Comparison of ENCODE assay signal across 1 cellular context in genomic region chr14:104184506-104184905, GRCh38.
TF ChIP-seq lines count a peak whose summit lies in the region.

No MANE protein-coding gene starts in this region.

TF ChIP-seq in WTC11, 78 proteins besides CTCF, POLR2A, EP300 and RAD21 (continued from another document):
- TF ChIP-seq, protein P1, sequence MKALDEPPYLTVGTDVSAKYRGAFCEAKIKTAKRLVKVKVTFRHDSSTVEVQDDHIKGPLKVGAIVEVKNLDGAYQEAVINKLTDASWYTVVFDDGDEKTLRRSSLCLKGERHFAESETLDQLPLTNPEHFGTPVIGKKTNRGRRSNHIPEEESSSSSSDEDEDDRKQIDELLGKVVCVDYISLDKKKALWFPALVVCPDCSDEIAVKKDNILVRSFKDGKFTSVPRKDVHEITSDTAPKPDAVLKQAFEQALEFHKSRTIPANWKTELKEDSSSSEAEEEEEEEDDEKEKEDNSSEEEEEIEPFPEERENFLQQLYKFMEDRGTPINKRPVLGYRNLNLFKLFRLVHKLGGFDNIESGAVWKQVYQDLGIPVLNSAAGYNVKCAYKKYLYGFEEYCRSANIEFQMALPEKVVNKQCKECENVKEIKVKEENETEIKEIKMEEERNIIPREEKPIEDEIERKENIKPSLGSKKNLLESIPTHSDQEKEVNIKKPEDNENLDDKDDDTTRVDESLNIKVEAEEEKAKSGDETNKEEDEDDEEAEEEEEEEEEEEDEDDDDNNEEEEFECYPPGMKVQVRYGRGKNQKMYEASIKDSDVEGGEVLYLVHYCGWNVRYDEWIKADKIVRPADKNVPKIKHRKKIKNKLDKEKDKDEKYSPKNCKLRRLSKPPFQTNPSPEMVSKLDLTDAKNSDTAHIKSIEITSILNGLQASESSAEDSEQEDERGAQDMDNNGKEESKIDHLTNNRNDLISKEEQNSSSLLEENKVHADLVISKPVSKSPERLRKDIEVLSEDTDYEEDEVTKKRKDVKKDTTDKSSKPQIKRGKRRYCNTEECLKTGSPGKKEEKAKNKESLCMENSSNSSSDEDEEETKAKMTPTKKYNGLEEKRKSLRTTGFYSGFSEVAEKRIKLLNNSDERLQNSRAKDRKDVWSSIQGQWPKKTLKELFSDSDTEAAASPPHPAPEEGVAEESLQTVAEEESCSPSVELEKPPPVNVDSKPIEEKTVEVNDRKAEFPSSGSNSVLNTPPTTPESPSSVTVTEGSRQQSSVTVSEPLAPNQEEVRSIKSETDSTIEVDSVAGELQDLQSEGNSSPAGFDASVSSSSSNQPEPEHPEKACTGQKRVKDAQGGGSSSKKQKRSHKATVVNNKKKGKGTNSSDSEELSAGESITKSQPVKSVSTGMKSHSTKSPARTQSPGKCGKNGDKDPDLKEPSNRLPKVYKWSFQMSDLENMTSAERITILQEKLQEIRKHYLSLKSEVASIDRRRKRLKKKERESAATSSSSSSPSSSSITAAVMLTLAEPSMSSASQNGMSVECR (CRISPR knock-in tag; IDR thresholded peaks at IDR 0.05; ENCODE audit: borderline replicate concordance): no peak
- no peak for TF ChIP-seq HMGA2 (CRISPR knock-in tag; IDR thresholded peaks at IDR 0.05)
- TF ChIP-seq ZNF423 (CRISPR knock-in tag; IDR thresholded peaks at IDR 0.05): no peak
- TF ChIP-seq MXD4 (CRISPR knock-in tag; IDR thresholded peaks at IDR 0.05; ENCODE audit: borderline replicate concordance): no peak
- TF ChIP-seq, protein P2, sequence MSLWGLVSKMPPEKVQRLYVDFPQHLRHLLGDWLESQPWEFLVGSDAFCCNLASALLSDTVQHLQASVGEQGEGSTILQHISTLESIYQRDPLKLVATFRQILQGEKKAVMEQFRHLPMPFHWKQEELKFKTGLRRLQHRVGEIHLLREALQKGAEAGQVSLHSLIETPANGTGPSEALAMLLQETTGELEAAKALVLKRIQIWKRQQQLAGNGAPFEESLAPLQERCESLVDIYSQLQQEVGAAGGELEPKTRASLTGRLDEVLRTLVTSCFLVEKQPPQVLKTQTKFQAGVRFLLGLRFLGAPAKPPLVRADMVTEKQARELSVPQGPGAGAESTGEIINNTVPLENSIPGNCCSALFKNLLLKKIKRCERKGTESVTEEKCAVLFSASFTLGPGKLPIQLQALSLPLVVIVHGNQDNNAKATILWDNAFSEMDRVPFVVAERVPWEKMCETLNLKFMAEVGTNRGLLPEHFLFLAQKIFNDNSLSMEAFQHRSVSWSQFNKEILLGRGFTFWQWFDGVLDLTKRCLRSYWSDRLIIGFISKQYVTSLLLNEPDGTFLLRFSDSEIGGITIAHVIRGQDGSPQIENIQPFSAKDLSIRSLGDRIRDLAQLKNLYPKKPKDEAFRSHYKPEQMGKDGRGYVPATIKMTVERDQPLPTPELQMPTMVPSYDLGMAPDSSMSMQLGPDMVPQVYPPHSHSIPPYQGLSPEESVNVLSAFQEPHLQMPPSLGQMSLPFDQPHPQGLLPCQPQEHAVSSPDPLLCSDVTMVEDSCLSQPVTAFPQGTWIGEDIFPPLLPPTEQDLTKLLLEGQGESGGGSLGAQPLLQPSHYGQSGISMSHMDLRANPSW (CRISPR knock-in tag; conservative IDR thresholded peaks at IDR 0.05; ENCODE audit: low read depth): no peak
